8 cellular contexts compared by ENCODE assay signal in genomic region chr14:70416717-70417349, GRCh38. TPM values are rescaled to one million over a fixed set of nuclear protein-coding genes. Genes with fewer than 3 reads are reported as not detected.
DNase-seq lines count a peak whose midpoint lies in the region; ATAC-seq and TF ChIP-seq lines count a peak whose summit lies in the region.

SYNJ2BP (minus strand) TSS chr14:70417090; CDS start chr14:70416963, 127 bp downstream.

- H3K9me3 ChIP-seq in BE2C (no peaks in the 10 kb centered on the region), WERI-Rb-1 (ENCODE audit: severe bottlenecking) (no peaks in the 10 kb centered on the region), skeletal muscle tissue (ENCODE audit: control insufficient read depth in 3 of 3, low read length in 3 of 3) (no peaks in the 10 kb centered on the region)

- peak; percentile 65 for DNase-seq in BE2C
- peak; percentile 65 for DNase-seq in NCI-H187 treated with DMSO at 0.1 percent for 48 hours (lab: John Stamatoyannopoulos, UW)
- DNase-seq in WERI-Rb-1: peak; percentile 79
- DNase-seq in cardiac fibroblast (ENCODE audit: low read depth in 2 of 2): peak; percentile 70 to 74
- DNase-seq in iPS-NIHi7 (ENCODE audit: extremely low spot score): peak; percentile 91

- ATAC-seq in GM19467 (IDR thresholded peaks at IDR 0.05; ENCODE audit: unreplicated experiment) (peak; percentile 56), HG03442 (IDR thresholded peaks at IDR 0.05; ENCODE audit: unreplicated experiment) (no peak)

- H3K9ac ChIP-seq in skeletal muscle tissue (ENCODE audit: low read depth in 1 of 3, low read length in 3 of 3): peak within 1 kb of the TSS; percentile 70 to 93 (median 71)

- H3K27me3 ChIP-seq in BE2C (no peaks in the 10 kb centered on the region), WERI-Rb-1 (ENCODE audit: insufficient read depth, low read depth, severe bottlenecking) (no peaks in the 10 kb centered on the region), skeletal muscle tissue (ENCODE audit: control insufficient read depth in 3 of 3, insufficient read depth in 3 of 3, low read length in 3 of 3) (no peaks in the 10 kb centered on the region)

- H3K4me1 ChIP-seq in BE2C (no peaks in the 10 kb centered on the region), skeletal muscle tissue (ENCODE audit: control insufficient read depth in 3 of 3, insufficient read depth in 3 of 3, low read length in 3 of 3) (peaks cover 0 to 6% (median under 1%) of the 10 kb centered on the region in 3 donors)

- H3K36me3 ChIP-seq in BE2C (no peaks in the 10 kb centered on the region), WERI-Rb-1 (no peaks in the 10 kb centered on the region; the same call in 1 of the 2 replicates), skeletal muscle tissue (ENCODE audit: control insufficient read depth in 3 of 3, insufficient read depth in 3 of 3, low read length in 3 of 3) (no peaks in the 10 kb centered on the region)

- H3K27ac ChIP-seq in WERI-Rb-1 (peak within 1 kb of the TSS; percentile 55), skeletal muscle tissue (ENCODE audit: low read depth, low read length) (peak within 1 kb of the TSS; percentile 43)

- no peak for TF ChIP-seq CTCF in BE2C (IDR thresholded peaks at IDR 0.05; ENCODE audit: low read depth, low read length)
- TF ChIP-seq CTCF in WERI-Rb-1 (IDR thresholded peaks at IDR 0.05; ENCODE audit: low read depth, low read length): no peak
- no peak for TF ChIP-seq CTCF in cardiac fibroblast (IDR thresholded peaks at IDR 0.05; ENCODE audit: low read depth, low read length)

- H3K4me3 ChIP-seq in BE2C (ENCODE audit: low read depth, low read length): peak within 1 kb of the TSS; percentile 100
- H3K4me3 ChIP-seq in WERI-Rb-1 (ENCODE audit: low read depth, low read length): peak within 1 kb of the TSS; percentile 97
- peak within 1 kb of the TSS; percentile 77 to 92 for H3K4me3 ChIP-seq in cardiac fibroblast (replicated peaks in 1 of 2; ENCODE audit: low read depth in 2 of 2, low read length in 2 of 2)
- H3K4me3 ChIP-seq in skeletal muscle tissue (ENCODE audit: low read length in 3 of 3): peak within 1 kb of the TSS; percentile 76 to 98 (median 86)

RNA-seq across cellular contexts. Expression of gene SYNJ2BP, which starts in this region (rescaled TPM):
- 10.8 TPM for polyA plus RNA-seq in BE2C (2012; ENCODE audit: insufficient read depth, insufficient read length, low read depth)
- 16.7 TPM for total RNA-seq in skeletal muscle tissue
